In genomic region chr16:54588026-54588425, GRCh38 we compare ENCODE assay signal across 15 cellular contexts.
DNase-seq lines count a peak whose midpoint lies in the region; ATAC-seq and TF ChIP-seq lines count a peak whose summit lies in the region.
"Had no signal": no experiment of that assay in that cellular context is flagged by ENCODE, and none has a peak within 500 bp of the region (broad histone marks: within the 10 kb centered on the region; RNA-seq: fewer than 3 reads in every experiment).

No MANE protein-coding gene starts in this region.

- H3K4me1 Mint-ChIP-seq in endothelial cell (ENCODE audit: unreplicated experiment): peaks cover 21% of the 10 kb centered on the region
- no peaks in the 10 kb centered on the region for H3K4me1 Mint-ChIP-seq in T-helper 17 cell
- H3K4me1 Mint-ChIP-seq: CD14-positive monocyte, IgD-negative memory B cell had no signal

- H3K27ac ChIP-seq in DND-41 (ENCODE audit: low read length): no peak overlapping the region
- H3K27ac ChIP-seq in osteoblast (ENCODE audit: low read depth, low read length): no peak overlapping the region

- DNase-seq in DND-41: no peak
- peak; percentile 11 for DNase-seq in endothelial cell (ENCODE audit: low spot score)
- peak; percentile 34 for DNase-seq in osteoblast (ENCODE audit: insufficient read length, low spot score, missing footprints)
- DNase-seq in NOMO-1 treated with DMSO at 0.1 percent for 48 hours (lab: John Stamatoyannopoulos, UW; ENCODE audit: unreplicated experiment): no peak
- DNase-seq in NCI-H187 (lab: John Stamatoyannopoulos, UW): no peak
- no peak for DNase-seq in T-helper 17 cell
- DNase-seq: CD8-positive, alpha-beta T cell; COR-L47; DMS79 treated with DMSO at 0.1 percent for 48 hours; GDM1; GOT3 had no signal

- H3K9me2 ChIP-seq in Loucy (replicated peaks; ENCODE audit: low read depth, low read length): no peaks in the 10 kb centered on the region

- peak; percentile 44; the same call in 1 of the 3 replicates for ATAC-seq in DND-41 (ENCODE audit: insufficient read depth, low read depth)
- no peak for ATAC-seq in T-helper 17 cell
- ATAC-seq: CD8-positive, alpha-beta T cell had no signal

- H3K27me3 Mint-ChIP-seq in endothelial cell (ENCODE audit: unreplicated experiment): peaks cover 5% of the 10 kb centered on the region
- no peaks in the 10 kb centered on the region for H3K27me3 Mint-ChIP-seq in T-helper 17 cell

- H3K9me3 Mint-ChIP-seq in endothelial cell (ENCODE audit: unreplicated experiment): no peaks in the 10 kb centered on the region
- H3K9me3 Mint-ChIP-seq: CD8-positive, alpha-beta T cell had no signal

- H3K4me3 ChIP-seq in DND-41 (ENCODE audit: low read depth in 1 of 2, low read length in 2 of 2) (no peak overlapping the region), Loucy (ENCODE audit: low read length, poor library complexity, severe bottlenecking) (no peak overlapping the region), osteoblast (ENCODE audit: insufficient read depth, low read length) (no peak overlapping the region)
- H3K4me3 ChIP-seq: HAP-1 had no signal

- H3K9me3 ChIP-seq in DND-41 (ENCODE audit: insufficient read depth, low read length, severe bottlenecking): no peaks in the 10 kb centered on the region
- no peaks in the 10 kb centered on the region for H3K9me3 ChIP-seq in Loucy (ENCODE audit: insufficient read depth, low read depth, low read length)
- no peaks in the 10 kb centered on the region for H3K9me3 ChIP-seq in osteoblast (ENCODE audit: low read depth, low read length)
- no peaks in the 10 kb centered on the region for H3K9me3 ChIP-seq in T-helper 17 cell (ENCODE audit: control insufficient read depth, low read length, poor library complexity, severe bottlenecking)
- H3K9me3 ChIP-seq: HAP-1 had no signal

- H3K79me2 ChIP-seq in DND-41 (ENCODE audit: insufficient read depth, low read length) (no peaks in the 10 kb centered on the region), Loucy (ENCODE audit: insufficient read depth, low read length) (no peaks in the 10 kb centered on the region), osteoblast (ENCODE audit: insufficient read depth, low read length) (no peaks in the 10 kb centered on the region)

- H3K4me3 Mint-ChIP-seq in endothelial cell (ENCODE audit: unreplicated experiment) (peak overlapping the region; percentile 53), T-helper 17 cell (no peak overlapping the region)
- H3K4me3 Mint-ChIP-seq: CD14-positive monocyte; CD8-positive, alpha-beta T cell had no signal

- no peak overlapping the region for H3K9ac ChIP-seq in DND-41 (ENCODE audit: low read depth, low read length)
- no peak overlapping the region for H3K9ac ChIP-seq in Loucy (ENCODE audit: low read depth, low read length, poor library complexity, severe bottlenecking)

- H4K20me1 ChIP-seq in DND-41 (ENCODE audit: insufficient read depth, low read length) (no peaks in the 10 kb centered on the region), Loucy (ENCODE audit: insufficient read depth, low read length, poor library complexity, severe bottlenecking) (no peaks in the 10 kb centered on the region), osteoblast (ENCODE audit: insufficient read depth, low read length) (no peaks in the 10 kb centered on the region)

- no peaks in the 10 kb centered on the region for H3K36me3 ChIP-seq in DND-41 (ENCODE audit: insufficient read depth, low read length)
- H3K36me3 ChIP-seq in Loucy (ENCODE audit: insufficient read depth, low read length): no peaks in the 10 kb centered on the region
- H3K36me3 ChIP-seq in osteoblast (ENCODE audit: insufficient read depth, low read length): no peaks in the 10 kb centered on the region
- H3K36me3 ChIP-seq: HAP-1 had no signal

- no peaks in the 10 kb centered on the region for H3K4me1 ChIP-seq in DND-41 (ENCODE audit: insufficient read depth, low read length)
- H3K4me1 ChIP-seq in Loucy (ENCODE audit: insufficient read depth, low read length, poor library complexity, severe bottlenecking): peaks cover 6% of the 10 kb centered on the region
- no peaks in the 10 kb centered on the region for H3K4me1 ChIP-seq in osteoblast (ENCODE audit: insufficient read depth, low read length)

- H3K36me3 Mint-ChIP-seq in endothelial cell (ENCODE audit: low read depth, unreplicated experiment): no peaks in the 10 kb centered on the region
- no peaks in the 10 kb centered on the region for H3K36me3 Mint-ChIP-seq in T-helper 17 cell (ENCODE audit: low read depth)
- H3K36me3 Mint-ChIP-seq: CD14-positive monocyte; CD8-positive, alpha-beta T cell; IgD-negative memory B cell had no signal

- H3K27me3 ChIP-seq in DND-41 (ENCODE audit: insufficient read depth, low read length, poor library complexity) (no peaks in the 10 kb centered on the region), Loucy (ENCODE audit: insufficient read depth, low read length, poor library complexity, severe bottlenecking) (no peaks in the 10 kb centered on the region), osteoblast (ENCODE audit: insufficient read depth, low read length) (no peaks in the 10 kb centered on the region)

- TF ChIP-seq CTCF in DND-41 (IDR thresholded peaks at IDR 0.05; ENCODE audit: borderline replicate concordance, extremely low read depth, low read length, poor library complexity, severe bottlenecking) (no peak), Loucy (conservative IDR thresholded peaks at IDR 0.05; ENCODE audit: low read length) (no peak), endothelial cell (IDR thresholded peaks at IDR 0.05; ENCODE audit: unreplicated experiment) (no peak), osteoblast (IDR thresholded peaks at IDR 0.05; ENCODE audit: extremely low read depth, low read depth, low read length) (no peak)

- peak overlapping the region; percentile 63 for H2AFZ ChIP-seq in DND-41 (ENCODE audit: low read depth, low read length)
- H2AFZ ChIP-seq in Loucy (ENCODE audit: low read length): peak overlapping the region; percentile 89
- no peak overlapping the region for H2AFZ ChIP-seq in osteoblast (ENCODE audit: low read length)

- H3K4me2 ChIP-seq in DND-41 (ENCODE audit: insufficient read depth, low read length) (no peak overlapping the region), Loucy (ENCODE audit: low read depth, low read length, poor library complexity, severe bottlenecking) (no peak overlapping the region), osteoblast (ENCODE audit: insufficient read depth, low read length) (no peak overlapping the region)

- H3F3A ChIP-seq in Loucy (ENCODE audit: low read depth): no peaks in the 10 kb centered on the region

- H3K27ac Mint-ChIP-seq in endothelial cell (ENCODE audit: unreplicated experiment) (peak overlapping the region; percentile 93), T-helper 17 cell (no peak overlapping the region)
- H3K27ac Mint-ChIP-seq: CD14-positive monocyte; CD8-positive, alpha-beta T cell; IgD-negative memory B cell had no signal

Comparison
In these comparisons a context has a peak if more than half of its experiments do, and no peak if none do; other contexts are left out.
1. DNase-seq: peak in endothelial cell (single experiment) and osteoblast (single experiment); none in DND-41 (single experiment), NOMO-1 treated with DMSO at 0.1 percent for 48 hours (single experiment), NCI-H187 (0 of 2) and T-helper 17 cell (0 of 3).